ENCODE assay signal across 8 cellular contexts in the genomic region with DNA sequence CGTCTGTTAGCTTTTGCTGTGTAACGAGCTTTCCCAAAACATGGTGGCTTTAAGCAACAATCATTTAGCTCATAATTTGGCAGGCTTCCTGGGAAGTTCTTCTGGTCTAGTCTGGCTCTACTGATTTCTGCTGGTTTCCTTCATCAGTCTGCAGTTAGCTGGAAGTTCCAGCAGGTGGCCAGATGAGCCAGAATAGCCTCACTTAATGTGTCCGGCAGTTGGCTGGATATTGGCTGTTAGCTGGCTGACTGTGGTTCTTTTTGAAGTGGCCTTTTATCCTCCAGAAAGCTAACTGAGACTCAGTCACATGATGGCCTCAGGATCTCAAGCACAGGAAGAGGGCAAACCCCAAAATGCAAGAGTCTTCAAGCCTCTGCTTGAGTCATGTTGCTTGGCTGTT. TPM values are rescaled to one million over a fixed set of nuclear protein-coding genes. Genes with fewer than 3 reads are reported as not detected.
DNase-seq lines count a peak whose midpoint lies in the region; ATAC-seq and TF ChIP-seq lines count a peak whose summit lies in the region.

No MANE protein-coding gene starts in this region.

- H4K8ac ChIP-seq in mesendoderm (ENCODE audit: low read depth, low read length) = no peak overlapping the region

- H3K36me3 ChIP-seq in colonic mucosa = no peaks in the 10 kb centered on the region
- no peaks in the 10 kb centered on the region for H3K36me3 ChIP-seq in mesendoderm (ENCODE audit: control insufficient read depth, insufficient read depth, low read length)

- H3K9me3 Mint-ChIP-seq in activated T-cell treated with anti-CD3 and anti-CD28 coated beads, Interleukin-2, amount 50 U/mL, for 4 hours = no peaks in the 10 kb centered on the region

- no peak overlapping the region for H3K18ac ChIP-seq in mesendoderm (ENCODE audit: low read length)

- no peak overlapping the region for H3K23ac ChIP-seq in mesendoderm (ENCODE audit: low read length)

- no peaks in the 10 kb centered on the region for H3K36me3 Mint-ChIP-seq in activated T-cell treated with anti-CD3 and anti-CD28 coated beads, Interleukin-2, amount 50 U/mL, for 4 hours (ENCODE audit: insufficient read depth)

- intact Hi-C loops in colonic mucosa (cut with DNase I) = loop anchor here (5.0 to 10.0 kb wide), 3 partner anchors 258 to 620 kb away; no protein-coding TSS in a partner anchor

- H3K4me3 ChIP-seq in colonic mucosa (no peak overlapping the region), mesendoderm (ENCODE audit: low read length) (no peak overlapping the region)

- no CpG with 5 or more reads among the region's 3 CpGs for WGBS in mesendoderm (ENCODE audit: extremely low coverage, insufficient coverage, low lambda C conversion rate)

- peak; percentile 6 for DNase-seq in DMS114 treated with DMSO at 0.1 percent for 48 hours (lab: John Stamatoyannopoulos, UW; ENCODE audit: unreplicated experiment)
- DNase-seq in NCI-H82 treated with DMSO at 0.1 percent for 48 hours (lab: John Stamatoyannopoulos, UW; ENCODE audit: unreplicated experiment) = peak; percentile 12
- peak; percentile 30 for DNase-seq in colonic mucosa
- peak; percentile 65 for DNase-seq in mesendoderm
- no peak for DNase-seq in activated T-cell treated with anti-CD3 and anti-CD28 coated beads, Interleukin-2, amount 50 U/mL, for 4 hours
- DNase-seq in T-helper 9 cell = no peak

- H3K9me3 ChIP-seq in colonic mucosa = no peaks in the 10 kb centered on the region

- H2AK5ac ChIP-seq in mesendoderm (ENCODE audit: low read length) = no peak overlapping the region

- H3K27ac ChIP-seq in colonic mucosa = no peak overlapping the region
- H3K27ac ChIP-seq in mesendoderm (ENCODE audit: low read depth, low read length) = no peak overlapping the region

- H3K9ac ChIP-seq in colonic mucosa (ENCODE audit: low read depth in 2 of 2, low read length in 2 of 2) = no peak overlapping the region
- H3K9ac ChIP-seq in mesendoderm (ENCODE audit: low read length) = no peak overlapping the region

- H3K79me1 ChIP-seq in mesendoderm (ENCODE audit: low read length) = no peaks in the 10 kb centered on the region

- no peak overlapping the region for H2BK120ac ChIP-seq in mesendoderm (ENCODE audit: low read depth, low read length)

- peak; percentile 95 for ATAC-seq in GM18867 (IDR thresholded peaks at IDR 0.05; ENCODE audit: unreplicated experiment)
- peak; percentile 90 for ATAC-seq in HG03025 (IDR thresholded peaks at IDR 0.05; ENCODE audit: low FRiP score, unreplicated experiment)
- ATAC-seq in activated T-cell treated with anti-CD3 and anti-CD28 coated beads, Interleukin-2, amount 50 U/mL, for 4 hours = no peak

- no peak overlapping the region for H3K4me3 Mint-ChIP-seq in activated T-cell treated with anti-CD3 and anti-CD28 coated beads, Interleukin-2, amount 50 U/mL, for 4 hours

- H3K79me2 ChIP-seq in mesendoderm (ENCODE audit: control insufficient read depth, insufficient read depth, low read length) = no peaks in the 10 kb centered on the region

- peak; percentile 67 for TF ChIP-seq CTCF in colonic mucosa (IDR thresholded peaks at IDR 0.05)

- H3K56ac ChIP-seq in mesendoderm (ENCODE audit: low read length) = no peak overlapping the region

- H3K4me1 Mint-ChIP-seq in activated T-cell treated with anti-CD3 and anti-CD28 coated beads, Interleukin-2, amount 50 U/mL, for 4 hours (ENCODE audit: low read depth) = no peaks in the 10 kb centered on the region

- no peak overlapping the region for H4K5ac ChIP-seq in mesendoderm (ENCODE audit: low read length)

- H3K27me3 ChIP-seq in colonic mucosa (no peaks in the 10 kb centered on the region), mesendoderm (ENCODE audit: insufficient read depth, low read length, poor library complexity) (no peaks in the 10 kb centered on the region)

- H3K4me1 ChIP-seq in colonic mucosa = no peaks in the 10 kb centered on the region
- no peaks in the 10 kb centered on the region for H3K4me1 ChIP-seq in mesendoderm (ENCODE audit: control insufficient read depth, low read depth, low read length)

- H3K27me3 Mint-ChIP-seq in activated T-cell treated with anti-CD3 and anti-CD28 coated beads, Interleukin-2, amount 50 U/mL, for 4 hours (ENCODE audit: low read depth) = peaks cover 13% of the 10 kb centered on the region

- H2BK5ac ChIP-seq in mesendoderm (ENCODE audit: low read length) = no peak overlapping the region

- H2BK15ac ChIP-seq in mesendoderm (replicated peaks; ENCODE audit: low read depth) = no peak overlapping the region

- H3K4ac ChIP-seq in mesendoderm (ENCODE audit: low read depth, low read length) = no peak overlapping the region

- H3K4me2 ChIP-seq in mesendoderm (ENCODE audit: low read length) = no peak overlapping the region

RNA-seq across cellular contexts. Expression of gene FTHL17, which starts 34.9 kb away (rescaled TPM):
- total RNA-seq in colonic mucosa = not detected
- not detected for polyA plus RNA-seq in mesendoderm (2013, experiment 1 of 2)
- polyA plus RNA-seq in mesendoderm (2013, experiment 2 of 2) = not detected
- total RNA-seq in activated T-cell treated with anti-CD3 and anti-CD28 coated beads, Interleukin-2, amount 50 U/mL, for 4 hours = not detected

Comparison
In these comparisons a context has a peak if more than half of its experiments do, and no peak if none do; other contexts are left out.
1. DNase-seq: peak in DMS114 treated with DMSO at 0.1 percent for 48 hours (single experiment), NCI-H82 treated with DMSO at 0.1 percent for 48 hours (single experiment), colonic mucosa (single experiment) and mesendoderm (single experiment); none in activated T-cell treated with anti-CD3 and anti-CD28 coated beads, Interleukin-2, amount 50 U/mL, for 4 hours (single experiment) and T-helper 9 cell (single experiment).
2. ATAC-seq: peak in GM18867 (single experiment) and HG03025 (single experiment); none in activated T-cell treated with anti-CD3 and anti-CD28 coated beads, Interleukin-2, amount 50 U/mL, for 4 hours (0 of 2).